ENCODE assay signal across 2 cellular contexts in genomic region chr1:26094076-26094669, GRCh38.
TF ChIP-seq lines count a peak whose summit lies in the region.

No MANE protein-coding gene starts in this region.

TF ChIP-seq in A549, 52 proteins besides CTCF, POLR2A, EP300 and RAD21:
- TF ChIP-seq POLR2AphosphoS2 (conservative IDR thresholded peaks at IDR 0.05; ENCODE audit: low read length) (no peak), CHD4 (IDR thresholded peaks at IDR 0.05; ENCODE audit: borderline replicate concordance) (no peak), HOXB13 (CRISPR knock-in tag; IDR thresholded peaks at IDR 0.05; ENCODE audit: low read depth) (no peak)

TF ChIP-seq in HEK293, 187 proteins besides CTCF, POLR2A, EP300 and RAD21:
- TF ChIP-seq SP2 (tag by site-specific recombination; IDR thresholded peaks at IDR 0.05) (no peak), ZBTB11 (tag by site-specific recombination; conservative IDR thresholded peaks at IDR 0.05; ENCODE audit: low read depth) (no peak), ZNF433 (tag by site-specific recombination; IDR thresholded peaks at IDR 0.05; ENCODE audit: low read depth) (no peak), AEBP2 (tag by site-specific recombination; IDR thresholded peaks at IDR 0.05; ENCODE audit: borderline replicate concordance) (no peak), ZNF394 (tag by site-specific recombination; IDR thresholded peaks at IDR 0.05; ENCODE audit: borderline replicate concordance) (no peak), ZNF214 (tag by site-specific recombination; IDR thresholded peaks at IDR 0.05; ENCODE audit: borderline replicate concordance) (no peak), ZNF274 (IDR thresholded peaks at IDR 0.05; ENCODE audit: low read length) (no peak), ZNF274 (tag by site-specific recombination; IDR thresholded peaks at IDR 0.05; ENCODE audit: borderline replicate concordance) (no peak), SALL2 (tag by site-specific recombination; IDR thresholded peaks at IDR 0.05; ENCODE audit: borderline replicate concordance) (no peak), SCRT2 (tag by site-specific recombination; IDR thresholded peaks at IDR 0.05) (peak; percentile 47), ZBTB20 (tag by site-specific recombination; IDR thresholded peaks at IDR 0.05) (peak; percentile 22; the same call in 1 of the 2 replicates), ZNF518A (tag by site-specific recombination; conservative IDR thresholded peaks at IDR 0.05; ENCODE audit: low read depth) (no peak), ZSCAN16 (tag by site-specific recombination; IDR thresholded peaks at IDR 0.05) (no peak), ATF2 (tag by site-specific recombination; IDR thresholded peaks at IDR 0.05; ENCODE audit: low read depth) (no peak), ZNF157 (tag by site-specific recombination; IDR thresholded peaks at IDR 0.05) (no peak), ZNF626 (tag by site-specific recombination; IDR thresholded peaks at IDR 0.05) (no peak), ZNF138 (tag by site-specific recombination; IDR thresholded peaks at IDR 0.05; ENCODE audit: borderline replicate concordance) (no peak)
